In genomic region chr13:71877280-71877653, GRCh38 we compare ENCODE assay signal across 25 cellular contexts. TPM values are rescaled to one million over a fixed set of nuclear protein-coding genes. Genes with fewer than 3 reads are reported as not detected.
DNase-seq lines count a peak whose midpoint lies in the region; ATAC-seq and TF ChIP-seq lines count a peak whose summit lies in the region.
"Had no signal": no experiment of that assay in that cellular context is flagged by ENCODE, and none has a peak within 500 bp of the region (broad histone marks: within the 10 kb centered on the region; RNA-seq: fewer than 3 reads in every experiment).

No MANE protein-coding gene starts in this region.

- H3K9me3 Mint-ChIP-seq in neural progenitor cell = peaks cover 2% of the 10 kb centered on the region
- peaks cover 12% of the 10 kb centered on the region for H3K9me3 Mint-ChIP-seq in activated T-cell treated with anti-CD3 and anti-CD28 coated beads, Interleukin-2, amount 50 U/mL, for 4 hours
- peaks cover 0 to 4% (median 0%) of the 10 kb centered on the region in 11 donors for H3K9me3 Mint-ChIP-seq in naive thymus-derived CD4-positive, alpha-beta T cell
- H3K9me3 Mint-ChIP-seq: stimulated activated memory B cell treated with anti-CD40 and anti-IgM and Interleukin-4, amounts not matched to agents 10 μg/mL and 1 μg/mL and 100 μg/mL, for 72 hours had no signal

- intact Hi-C loops in naive thymus-derived CD4-positive, alpha-beta T cell (cut with micrococcal nuclease) = loop anchor here in 1 of 2 donors (5.0 kb wide), 1 partner anchor 635 kb away; no protein-coding TSS in a partner anchor

- peaks cover 29% of the 10 kb centered on the region for H3K4me1 Mint-ChIP-seq in neural progenitor cell
- no peaks in the 10 kb centered on the region for H3K4me1 Mint-ChIP-seq in activated T-cell treated with anti-CD3 and anti-CD28 coated beads, Interleukin-2, amount 50 U/mL, for 4 hours (ENCODE audit: low read depth)
- peaks cover 0 to 12% (median 3%) of the 10 kb centered on the region in 7 donors for H3K4me1 Mint-ChIP-seq in naive thymus-derived CD4-positive, alpha-beta T cell
- H3K4me1 Mint-ChIP-seq: CD4-positive, CD25-positive, alpha-beta regulatory T cell; stimulated activated memory B cell treated with anti-CD40 and anti-IgM and Interleukin-4, amounts not matched to agents 10 μg/mL and 1 μg/mL and 100 μg/mL, for 72 hours had no signal

- H3K27ac ChIP-seq in hepatocyte = no peak overlapping the region
- H3K27ac ChIP-seq in neural progenitor cell = peak overlapping the region; percentile 93
- no peak overlapping the region for H3K27ac ChIP-seq in naive thymus-derived CD4-positive, alpha-beta T cell (ENCODE audit: low read depth, low read length)
- H3K27ac ChIP-seq: breast epithelium, colonic mucosa, lower lobe of right lung, RWPE1, skin epidermis, uterus had no signal

- H3K9me3 ChIP-seq in HAP-1 (no peaks in the 10 kb centered on the region), hepatocyte (ENCODE audit: low read depth) (no peaks in the 10 kb centered on the region), neural progenitor cell (ENCODE audit: low read depth) (no peaks in the 10 kb centered on the region)
- no peaks in the 10 kb centered on the region for H3K9me3 ChIP-seq in naive thymus-derived CD4-positive, alpha-beta T cell (ENCODE audit: control insufficient read depth in 2 of 3, low read length in 3 of 3)
- H3K9me3 ChIP-seq: breast epithelium, colonic mucosa, lower lobe of right lung, SK-N-SH, uterus had no signal

- H3K27me3 Mint-ChIP-seq in neural progenitor cell (ENCODE audit: insufficient read depth, low read depth) = no peaks in the 10 kb centered on the region
- H3K27me3 Mint-ChIP-seq in activated T-cell treated with anti-CD3 and anti-CD28 coated beads, Interleukin-2, amount 50 U/mL, for 4 hours (ENCODE audit: low read depth) = peaks cover 2% of the 10 kb centered on the region
- peaks cover 0 to 7% (median 0%) of the 10 kb centered on the region in 5 donors for H3K27me3 Mint-ChIP-seq in naive thymus-derived CD4-positive, alpha-beta T cell
- H3K27me3 Mint-ChIP-seq: CD4-positive, CD25-positive, alpha-beta regulatory T cell; stimulated activated memory B cell treated with anti-CD40 and anti-IgM and Interleukin-4, amounts not matched to agents 10 μg/mL and 1 μg/mL and 100 μg/mL, for 72 hours had no signal

- H2AFZ ChIP-seq in hepatocyte (no peak overlapping the region), neural progenitor cell (replicated peaks) (no peak overlapping the region)

- WGBS in hepatocyte (ENCODE audit: low lambda C conversion rate, missing lambda C conversion rate) = 41% methylated on average over 5 of the region's 5 CpGs

- TF ChIP-seq CTCF in hepatocyte (IDR thresholded peaks at IDR 0.05; ENCODE audit: poor library complexity) (no peak), neural progenitor cell (IDR thresholded peaks at IDR 0.05) (no peak), GM10266 (IDR thresholded peaks at IDR 0.05; ENCODE audit: control insufficient read depth, insufficient read depth, low read depth, missing control alignments) (no peak)

- H3K4me1 ChIP-seq in HAP-1 = peaks cover 34% of the 10 kb centered on the region
- H3K4me1 ChIP-seq in hepatocyte (ENCODE audit: insufficient read depth) = peaks cover 11% of the 10 kb centered on the region
- peaks cover 55% of the 10 kb centered on the region for H3K4me1 ChIP-seq in neural progenitor cell
- H3K4me1 ChIP-seq in naive thymus-derived CD4-positive, alpha-beta T cell (ENCODE audit: control insufficient read depth in 2 of 2, insufficient read depth in 2 of 2, low read length in 2 of 2) = no peaks in the 10 kb centered on the region
- H3K4me1 ChIP-seq: breast epithelium, colonic mucosa, uterus had no signal

- ATAC-seq in activated T-cell treated with anti-CD3 and anti-CD28 coated beads, Interleukin-2, amount 50 U/mL, for 4 hours = no peak
- no peak for ATAC-seq in naive thymus-derived CD4-positive, alpha-beta T cell
- ATAC-seq: lower lobe of right lung; stimulated activated memory B cell treated with anti-CD40 and anti-IgM and Interleukin-4, amounts not matched to agents 10 μg/mL and 1 μg/mL and 100 μg/mL, for 72 hours had no signal

- H3K4me3 ChIP-seq in HAP-1 = no peak overlapping the region
- H3K4me3 ChIP-seq in hepatocyte = no peak overlapping the region
- peak overlapping the region; percentile 32 for H3K4me3 ChIP-seq in neural progenitor cell
- H3K4me3 ChIP-seq in naive thymus-derived CD4-positive, alpha-beta T cell (ENCODE audit: low read length) = no peak overlapping the region
- H3K4me3 ChIP-seq: breast epithelium, colonic mucosa, lower lobe of right lung, skin epidermis, uterus had no signal

- POLR2A ChIA-PET in naive thymus-derived CD4-positive, alpha-beta T cell (lab: Charles Lee) = no interaction called here

- CTCF ChIA-PET in naive thymus-derived CD4-positive, alpha-beta T cell (lab: Charles Lee) = no interaction called here

- H3K36me3 ChIP-seq in HAP-1 (replicated peaks) (no peaks in the 10 kb centered on the region), hepatocyte (replicated peaks; ENCODE audit: insufficient read depth, low read depth) (no peaks in the 10 kb centered on the region), neural progenitor cell (no peaks in the 10 kb centered on the region)
- no peaks in the 10 kb centered on the region for H3K36me3 ChIP-seq in naive thymus-derived CD4-positive, alpha-beta T cell (ENCODE audit: control insufficient read depth in 2 of 3, insufficient read depth in 3 of 3, low read length in 3 of 3)
- H3K36me3 ChIP-seq: breast epithelium, colonic mucosa, lower lobe of right lung, uterus had no signal

- H3K27me3 ChIP-seq in HAP-1 (ENCODE audit: low read depth) = no peaks in the 10 kb centered on the region
- H3K27me3 ChIP-seq in hepatocyte = no peaks in the 10 kb centered on the region
- H3K27me3 ChIP-seq in neural progenitor cell = no peaks in the 10 kb centered on the region
- no peaks in the 10 kb centered on the region for H3K27me3 ChIP-seq in naive thymus-derived CD4-positive, alpha-beta T cell (ENCODE audit: control insufficient read depth in 2 of 2, insufficient read depth in 2 of 2, low read length in 2 of 2)
- H3K27me3 ChIP-seq: breast epithelium, colonic mucosa, uterus had no signal

- H4K20me1 ChIP-seq in hepatocyte (ENCODE audit: insufficient read depth, poor library complexity, severe bottlenecking) (no peaks in the 10 kb centered on the region), neural progenitor cell (ENCODE audit: low read depth) (no peaks in the 10 kb centered on the region)

- H3K36me3 Mint-ChIP-seq in neural progenitor cell = no peaks in the 10 kb centered on the region
- H3K36me3 Mint-ChIP-seq in activated T-cell treated with anti-CD3 and anti-CD28 coated beads, Interleukin-2, amount 50 U/mL, for 4 hours (ENCODE audit: insufficient read depth) = no peaks in the 10 kb centered on the region
- no peaks in the 10 kb centered on the region for H3K36me3 Mint-ChIP-seq in naive thymus-derived CD4-positive, alpha-beta T cell
- H3K36me3 Mint-ChIP-seq: activated CD4-positive, alpha-beta memory T cell treated with anti-CD3 and anti-CD28 coated beads for 36 hours; CD4-positive, CD25-positive, alpha-beta regulatory T cell; stimulated activated memory B cell treated with anti-CD40 and anti-IgM and Interleukin-4, amounts not matched to agents 10 μg/mL and 1 μg/mL and 100 μg/mL, for 72 hours had no signal

- peak overlapping the region; percentile 34 for H3K4me3 Mint-ChIP-seq in neural progenitor cell
- H3K4me3 Mint-ChIP-seq in activated T-cell treated with anti-CD3 and anti-CD28 coated beads, Interleukin-2, amount 50 U/mL, for 4 hours = no peak overlapping the region
- no peak overlapping the region for H3K4me3 Mint-ChIP-seq in naive thymus-derived CD4-positive, alpha-beta T cell
- H3K4me3 Mint-ChIP-seq: activated CD4-positive, alpha-beta memory T cell treated with anti-CD3 and anti-CD28 coated beads for 36 hours; CD4-positive, CD25-positive, alpha-beta regulatory T cell; stimulated activated memory B cell treated with anti-CD40 and anti-IgM and Interleukin-4, amounts not matched to agents 10 μg/mL and 1 μg/mL and 100 μg/mL, for 72 hours had no signal

- H3F3A ChIP-seq in neural progenitor cell (ENCODE audit: low read depth) = peaks cover 27% of the 10 kb centered on the region

- H3K27ac Mint-ChIP-seq in neural progenitor cell = peak overlapping the region; percentile 30
- no peak overlapping the region for H3K27ac Mint-ChIP-seq in naive thymus-derived CD4-positive, alpha-beta T cell
- H3K27ac Mint-ChIP-seq: activated CD4-positive, alpha-beta memory T cell treated with anti-CD3 and anti-CD28 coated beads for 36 hours; CD4-positive, CD25-positive, alpha-beta regulatory T cell; stimulated activated memory B cell treated with anti-CD40 and anti-IgM and Interleukin-4, amounts not matched to agents 10 μg/mL and 1 μg/mL and 100 μg/mL, for 72 hours had no signal

- DNase-seq in HAP-1 (ENCODE audit: low spot score in 2 of 2) = peak; percentile 20 to 32
- peak; percentile 76 for DNase-seq in NCI-H69 (lab: John Stamatoyannopoulos, UW)
- DNase-seq in hepatocyte (ENCODE audit: low spot score) = peak; percentile 7
- DNase-seq in neural progenitor cell (ENCODE audit: low spot score) = peak; percentile 84
- no peak for DNase-seq in GM10266 (ENCODE audit: extremely low spot score)
- DNase-seq in activated T-cell treated with anti-CD3 and anti-CD28 coated beads, Interleukin-2, amount 50 U/mL, for 4 hours = no peak
- no peak for DNase-seq in naive thymus-derived CD4-positive, alpha-beta T cell
- DNase-seq: activated CD4-positive, alpha-beta memory T cell treated with anti-CD3 and anti-CD28 coated beads for 36 hours; activated gamma-delta T cell treated with Interleukin-2 at 50 U/mL for 16 hours; CD4-positive, CD25-positive, alpha-beta regulatory T cell; colonic mucosa; EL; lower lobe of right lung; NCI-H1092 treated with DMSO at 0.1 percent for 48 hours; NCI-H2171; NCI-H524 treated with DMSO at 0.1 percent for 48 hours; occipital lobe; SK-N-SH; stimulated activated CD4-positive, alpha-beta T cell treated with anti-CD3 and anti-CD28 coated beads, Interleukin-1b, Interleukin-23, amount 100 ng/mL, for 48 hours; T-helper 9 cell; uterus had no signal

- in situ Hi-C loops in HAP-1 (cut with MboI; ENCODE audit: low sequenced_read_pairs) = no loop called here

- H3K9me2 ChIP-seq in hepatocyte (replicated peaks; ENCODE audit: insufficient read depth) = no peaks in the 10 kb centered on the region
- H3K9me2 ChIP-seq: SK-N-SH had no signal

- no peaks in the 10 kb centered on the region for H3K79me2 ChIP-seq in hepatocyte
- H3K79me2 ChIP-seq in neural progenitor cell (ENCODE audit: low read depth) = no peaks in the 10 kb centered on the region

- H3K9ac ChIP-seq in neural progenitor cell = no peak overlapping the region
- H3K9ac ChIP-seq: SK-N-SH had no signal

- H3K4me2 ChIP-seq in hepatocyte (no peak overlapping the region), neural progenitor cell (peak overlapping the region; percentile 71)
- H3K4me2 ChIP-seq: SK-N-SH had no signal

RNA-seq across cellular contexts. Expression of gene DACH1, which starts 10.3 kb away (rescaled TPM):
- total RNA-seq in hepatocyte (4.3 and 6.5 TPM in 2 replicates), neural progenitor cell (ENCODE audit: low replicate concordance) (18.6 and 27.6 TPM in 2 replicates)
- 1.1 and 1.3 TPM in 2 replicates for polyA plus RNA-seq in hepatocyte
- total RNA-seq in activated T-cell treated with anti-CD3 and anti-CD28 coated beads, Interleukin-2, amount 50 U/mL, for 4 hours = under 1 TPM in 2 of 3 donors, not detected in 1; 0.05 to 0.08 TPM
- 1 to 10 TPM in 1 of 5 experiments, under 1 TPM in 3, not detected in 1; 0.49 to 1.7 (median 0.58) TPM for total RNA-seq in naive thymus-derived CD4-positive, alpha-beta T cell
- under 1 TPM; 0.20 to 0.66 TPM for polyA plus RNA-seq in naive thymus-derived CD4-positive, alpha-beta T cell
- total RNA-seq: activated CD4-positive, alpha-beta memory T cell treated with anti-CD3 and anti-CD28 coated beads for 36 hours had no signal
- polyA plus RNA-seq: CD4-positive, CD25-positive, alpha-beta regulatory T cell had no signal

Comparison
In these comparisons a context has a peak if more than half of its experiments do, and no peak if none do; other contexts are left out.
1. DNase-seq: peak in HAP-1 (2 of 2), NCI-H69 (single experiment), hepatocyte (single experiment) and neural progenitor cell (single experiment); none in GM10266 (single experiment), activated T-cell treated with anti-CD3 and anti-CD28 coated beads, Interleukin-2, amount 50 U/mL, for 4 hours (single experiment) and naive thymus-derived CD4-positive, alpha-beta T cell (0 of 9).